Comparison of ENCODE assay signal across 1 cellular context in genomic region chr3:66048051-66048395, GRCh38.
TF ChIP-seq lines count a peak whose summit lies in the region.

No MANE protein-coding gene starts in this region.

TF ChIP-seq in IMR-90, 13 proteins besides CTCF, POLR2A, EP300 and RAD21 (continued from another document):
- TF ChIP-seq ELK1 (IDR thresholded peaks at IDR 0.05; ENCODE audit: borderline replicate concordance, low read depth, low read length) = no peak
- TF ChIP-seq USF2 (IDR thresholded peaks at IDR 0.05; ENCODE audit: low read depth, low read length) = no peak
